In the genomic region with DNA sequence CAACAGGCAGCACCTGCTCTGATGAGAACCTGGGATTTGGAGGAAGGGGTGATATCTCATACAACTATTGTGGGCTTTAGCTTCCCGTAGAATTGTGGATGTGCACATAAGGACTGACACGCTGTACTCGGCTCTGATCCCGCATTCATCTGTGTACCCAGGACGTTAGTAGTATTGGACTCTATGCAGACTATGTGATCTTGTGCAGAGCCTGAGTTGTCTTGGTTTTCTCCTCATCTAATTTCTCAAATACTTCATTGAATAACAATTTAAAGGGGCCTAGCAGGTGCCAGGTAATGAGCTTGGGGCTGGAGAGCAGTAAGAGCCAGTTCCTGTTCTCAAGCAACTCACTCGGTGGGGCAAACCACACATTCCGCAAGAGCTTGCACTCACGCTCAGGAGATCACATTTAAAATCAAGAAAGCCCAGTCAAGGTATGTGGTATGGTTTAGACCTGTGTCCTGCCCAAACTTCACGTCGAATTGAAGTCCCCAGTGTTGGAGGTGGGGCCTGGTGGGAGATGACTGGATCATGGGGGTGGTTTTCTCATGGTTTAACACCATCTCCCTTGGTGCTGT, we compare ENCODE assay signal across 12 cellular contexts. TPM values are rescaled to one million over a fixed set of nuclear protein-coding genes. Genes with fewer than 3 reads are reported as not detected.
DNase-seq lines count a peak whose midpoint lies in the region; ATAC-seq and TF ChIP-seq lines count a peak whose summit lies in the region.
"Had no signal": no experiment of that assay in that cellular context is flagged by ENCODE, and none has a peak within 500 bp of the region (broad histone marks: within the 10 kb centered on the region; RNA-seq: fewer than 3 reads in every experiment).

No MANE protein-coding gene starts in this region.

- H3K36me3 ChIP-seq in breast epithelium (no peaks in the 10 kb centered on the region), mammary epithelial cell (ENCODE audit: insufficient read depth, low read length) (peaks cover 6% of the 10 kb centered on the region), esophagus squamous epithelium (peaks cover 0 to 38% (median 7%) of the 10 kb centered on the region in 3 donors), vagina (peaks cover 0 to 22% of the 10 kb centered on the region in 2 donors)

- H3K4me1 Mint-ChIP-seq in osteocyte (ENCODE audit: unreplicated experiment), result peaks cover 11% of the 10 kb centered on the region

- H2AFZ ChIP-seq in mammary epithelial cell (ENCODE audit: low read depth, low read length), result no peak overlapping the region

- DNase-seq in breast epithelium (ENCODE audit: low spot score in 2 of 2), result no peak
- DNase-seq in mammary epithelial cell, result no peak
- no peak for DNase-seq in esophagus squamous epithelium (lab: John Stamatoyannopoulos, UW)
- DNase-seq in osteocyte (ENCODE audit: extremely low spot score, unreplicated experiment), result no peak
- DNase-seq in vagina (ENCODE audit: extremely low spot score in 2 of 2), result no peak
- no peak for DNase-seq in ACHN
- no peak for DNase-seq in ureter (ENCODE audit: low spot score)
- DNase-seq: SHP77 treated with DMSO at 0.1 percent for 48 hours had no signal

- CTCF ChIA-PET in mammary epithelial cell (lab: Charles Lee; ENCODE audit: low non-redundant PET), result no interaction called here

- ATAC-seq in HG02852 (IDR thresholded peaks at IDR 0.05; ENCODE audit: unreplicated experiment), result no peak
- ATAC-seq: activated CD4-positive, CD25-positive, alpha-beta regulatory T cell treated with anti-CD3 and anti-CD28 coated beads, Interleukin-2, amount 50 U/mL, for 24 hours had no signal

- dilution Hi-C loops in mammary epithelial cell (cut with HindIII; ENCODE audit: low sequenced_read_pairs), result no loop called here

- no peak overlapping the region for H3K4me3 Mint-ChIP-seq in osteocyte (ENCODE audit: unreplicated experiment)

- in situ Hi-C loops in mammary epithelial cell (cut with MboI; ENCODE audit: low sequenced_read_pairs in 2 of 2), result no loop called here
- in situ Hi-C loops in ACHN (cut with HindIII; ENCODE audit: low pct_ligation_motif_present, low pct_unique_long_range_greater_than_20kb, low sequenced_read_pairs), result no loop called here

- no peak overlapping the region for H3K4me2 ChIP-seq in mammary epithelial cell (ENCODE audit: insufficient read depth, low read depth, low read length)

- H3K27me3 Mint-ChIP-seq in osteocyte (ENCODE audit: unreplicated experiment), result no peaks in the 10 kb centered on the region

- TF ChIP-seq POLR2A in breast epithelium (IDR thresholded peaks at IDR 0.05) (no peak), esophagus squamous epithelium (IDR thresholded peaks at IDR 0.05) (no peak), vagina (IDR thresholded peaks at IDR 0.05) (no peak)

- intact Hi-C loops in breast epithelium (cut with DNase I; ENCODE audit: low total_unique reads), result no loop called here
- intact Hi-C loops in mammary epithelial cell (cut with micrococcal nuclease), result no loop called here
- intact Hi-C loops in esophagus squamous epithelium (cut with DNase I), result no loop called here
- intact Hi-C loops in vagina (cut with DNase I), result no loop called here

- H3K9ac ChIP-seq in mammary epithelial cell (ENCODE audit: insufficient read depth, low read length), result no peak overlapping the region

- TF ChIP-seq CTCF in breast epithelium (IDR thresholded peaks at IDR 0.05) (no peak), mammary epithelial cell (conservative IDR thresholded peaks at IDR 0.05 in 1 of 2, IDR thresholded peaks at IDR 0.05 in 1 of 2; ENCODE audit: extremely low read depth in 1 of 2, insufficient read depth in 1 of 2, low read depth in 1 of 2, low read length in 2 of 2) (no peak), esophagus squamous epithelium (IDR thresholded peaks at IDR 0.05) (no peak), osteocyte (IDR thresholded peaks at IDR 0.05) (no peak), vagina (IDR thresholded peaks at IDR 0.05) (no peak)

- no peaks in the 10 kb centered on the region for H3K9me3 ChIP-seq in breast epithelium
- H3K9me3 ChIP-seq in mammary epithelial cell (replicated peaks; ENCODE audit: insufficient read depth, low read length), result no peaks in the 10 kb centered on the region
- H3K9me3 ChIP-seq in esophagus squamous epithelium, result no peaks in the 10 kb centered on the region
- no peaks in the 10 kb centered on the region for H3K9me3 ChIP-seq in vagina
- H3K9me3 ChIP-seq: neutrophil had no signal

- H3K4me3 ChIP-seq in breast epithelium (no peak overlapping the region), mammary epithelial cell (replicated peaks in 1 of 3; ENCODE audit: insufficient read depth in 1 of 3, low read depth in 2 of 3, low read length in 3 of 3) (no peak overlapping the region), esophagus squamous epithelium (no peak overlapping the region), vagina (no peak overlapping the region)

- WGBS in mammary epithelial cell (ENCODE audit: low coverage, missing lambda C conversion rate), result 91% methylated on average over 10 of the region's 10 CpGs
- 84 to 87% methylated on average over 10 of the region's 10 CpGs for WGBS in esophagus squamous epithelium, 2 donors

- peaks cover 18% of the 10 kb centered on the region for H3K36me3 Mint-ChIP-seq in osteocyte (ENCODE audit: unreplicated experiment)

- H3K9me3 Mint-ChIP-seq in osteocyte (ENCODE audit: unreplicated experiment), result no peaks in the 10 kb centered on the region
- H3K9me3 Mint-ChIP-seq: activated T-helper 2 cell treated with anti-CD3 and anti-CD28 coated beads, Interferon-gamma antibody, Interleukin-2, Interleukin-4, amounts not matched to agents 10 μg/mL and 5 μg/mL and 100 μg/mL, durations not matched to agents 14 hours and 24 hours and 36 hours had no signal

- no peaks in the 10 kb centered on the region for H4K20me1 ChIP-seq in mammary epithelial cell (ENCODE audit: insufficient read depth, low read length)

- H3K4me1 ChIP-seq in breast epithelium, result no peaks in the 10 kb centered on the region
- H3K4me1 ChIP-seq in mammary epithelial cell (ENCODE audit: insufficient read depth, low read length), result no peaks in the 10 kb centered on the region
- H3K4me1 ChIP-seq in esophagus squamous epithelium, result peaks cover 0 to 17% (median 4%) of the 10 kb centered on the region in 3 donors
- peaks cover 6% of the 10 kb centered on the region for H3K4me1 ChIP-seq in vagina

- H3K27ac ChIP-seq in breast epithelium (peak overlapping the region; percentile 23 to 85), mammary epithelial cell (ENCODE audit: insufficient read depth, low read depth, low read length) (no peak overlapping the region), esophagus squamous epithelium (peak overlapping the region; percentile 30 to 88 (median 78)), vagina (peak overlapping the region; percentile 18)
- H3K27ac ChIP-seq: neutrophil had no signal

- BruUV-seq in mammary epithelial cell (replicated peaks; lab: Mats Ljungman, UMichigan), result no TSS peak

- H3K27me3 ChIP-seq in breast epithelium, result no peaks in the 10 kb centered on the region
- H3K27me3 ChIP-seq in mammary epithelial cell (ENCODE audit: insufficient read depth, low read length), result no peaks in the 10 kb centered on the region
- H3K27me3 ChIP-seq in esophagus squamous epithelium, result no peaks in the 10 kb centered on the region
- no peaks in the 10 kb centered on the region for H3K27me3 ChIP-seq in vagina
- H3K27me3 ChIP-seq: neutrophil had no signal

- no peaks in the 10 kb centered on the region for H3K79me2 ChIP-seq in mammary epithelial cell (ENCODE audit: insufficient read depth, low read length)

- H3K27ac Mint-ChIP-seq in osteocyte (ENCODE audit: unreplicated experiment), result peak overlapping the region; percentile 41

RNA-seq across cellular contexts. Expression of gene C5orf15, which starts 14.8 kb away (rescaled TPM):
- 10 to 100 TPM; 40.6 to 68.9 (median 41.0) TPM for total RNA-seq in breast epithelium
- total RNA-seq in mammary epithelial cell, result 10 to 100 TPM; 30.0 to 71.3 TPM
- polyA plus RNA-seq in mammary epithelial cell, result 40.0 TPM
- 4.0 TPM for polyA minus RNA-seq in mammary epithelial cell
- total RNA-seq in esophagus squamous epithelium, result 10 to 100 TPM; 16.5 to 38.0 (median 22.0) TPM
- 58.9 and 62.6 TPM in 2 replicates for total RNA-seq in osteocyte
- 35.8 TPM for total RNA-seq in vagina
- 28.0 TPM for total RNA-seq in ureter

RNA-seq across cellular contexts. Expression of gene VDAC1, which starts 51.1 kb away (rescaled TPM):
- total RNA-seq in breast epithelium (100 to 1,000 TPM; 113 to 141 (median 118) TPM), mammary epithelial cell (100 to 1,000 TPM; 273 to 375 TPM), esophagus squamous epithelium (100 to 1,000 TPM; 151 to 220 (median 188) TPM), osteocyte (115 and 119 TPM in 2 replicates), vagina (95.3 TPM), ureter (167 TPM)
- polyA plus RNA-seq in mammary epithelial cell, result 209 TPM
- polyA minus RNA-seq in mammary epithelial cell, result 296 TPM
